In the genomic region with DNA sequence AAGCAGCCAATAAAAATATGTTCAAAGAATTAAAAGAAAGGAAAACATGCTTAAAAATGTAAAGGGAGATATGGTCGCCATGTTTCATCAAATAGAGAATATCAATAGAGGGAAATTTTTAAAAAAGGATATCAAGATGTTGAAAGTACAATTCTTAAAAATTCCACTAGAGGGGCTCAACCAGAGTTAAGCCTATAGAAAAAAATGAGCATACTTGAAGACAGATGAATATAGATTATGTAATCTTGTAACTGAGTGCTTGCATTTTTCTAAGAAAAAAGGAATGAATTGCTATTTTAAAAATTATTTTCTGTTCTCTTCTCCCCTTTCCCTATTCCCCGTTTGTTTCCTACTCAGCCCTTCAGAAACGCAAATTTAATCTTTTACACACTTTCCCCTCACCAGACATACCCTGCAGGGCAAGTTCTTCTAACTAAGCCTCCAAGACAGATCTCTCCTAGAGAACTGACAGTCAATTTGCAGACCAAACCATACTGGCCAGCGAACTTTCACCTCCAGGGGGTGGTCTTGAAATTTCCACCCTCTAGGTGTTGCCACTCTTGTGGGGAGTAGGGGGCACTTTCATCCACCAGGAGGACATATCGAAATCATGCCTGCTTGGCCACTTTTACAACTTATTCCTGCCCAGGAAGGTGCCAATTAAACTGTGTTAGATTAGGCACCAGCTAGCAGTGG, we compare ENCODE assay signal across 13 cellular contexts.
DNase-seq lines count a peak whose midpoint lies in the region; ATAC-seq, FAIRE-seq and TF ChIP-seq lines count a peak whose summit lies in the region.
"Had no signal": no experiment of that assay in that cellular context is flagged by ENCODE, and none has a peak within 500 bp of the region (broad histone marks: within the 10 kb centered on the region; RNA-seq: fewer than 3 reads in every experiment).

No MANE protein-coding gene starts in this region.

- H3K36me3 Mint-ChIP-seq in activated CD4-positive, alpha-beta T cell treated with anti-CD3 and anti-CD28 coated beads, Interleukin-2, amount 10 ng/mL, durations not matched to agents 24 days and 14 days (ENCODE audit: low read depth), result peaks cover 71% of the 10 kb centered on the region
- H3K36me3 Mint-ChIP-seq in activated T-helper 1 cell treated with anti-CD3 and anti-CD28 coated beads, Interleukin-12 subunit alpha, Interleukin-12 subunit beta, Interleukin-2, Interleukin-4 antibody, amounts not matched to agents 30 ng/mL and 10 ng/mL and 1 ng/mL, durations not matched to agents 14 hours and 24 hours and 36 hours (ENCODE audit: low read depth), result peaks cover 57% of the 10 kb centered on the region
- H3K36me3 Mint-ChIP-seq in osteocyte (ENCODE audit: unreplicated experiment), result peaks cover 36% of the 10 kb centered on the region

- no peak overlapping the region for H3K27ac Mint-ChIP-seq in activated CD4-positive, alpha-beta T cell treated with anti-CD3 and anti-CD28 coated beads, Interleukin-2, amount 10 ng/mL, durations not matched to agents 24 days and 14 days
- H3K27ac Mint-ChIP-seq in activated T-helper 1 cell treated with anti-CD3 and anti-CD28 coated beads, Interleukin-12 subunit alpha, Interleukin-12 subunit beta, Interleukin-2, Interleukin-4 antibody, amounts not matched to agents 30 ng/mL and 10 ng/mL and 1 ng/mL, durations not matched to agents 14 hours and 24 hours and 36 hours, result peak overlapping the region; percentile 14
- no peak overlapping the region for H3K27ac Mint-ChIP-seq in osteocyte (ENCODE audit: unreplicated experiment)
- H3K27ac Mint-ChIP-seq: activated naive CD8-positive, alpha-beta T cell treated with anti-CD3 and anti-CD28 coated beads for 36 hours had no signal

- no peak for DNase-seq in activated CD4-positive, alpha-beta T cell treated with anti-CD3 and anti-CD28 coated beads, Interleukin-2, amount 10 ng/mL, durations not matched to agents 24 days and 14 days
- DNase-seq in activated CD4-positive, alpha-beta T cell treated with anti-CD3 and anti-CD28 coated beads for 48 hours, result no peak
- DNase-seq in KG1 (lab: John Stamatoyannopoulos, UW), result peak; percentile 6
- no peak for DNase-seq in activated T-helper 1 cell treated with anti-CD3 and anti-CD28 coated beads, Interleukin-12 subunit alpha, Interleukin-12 subunit beta, Interleukin-2, Interleukin-4 antibody, amounts not matched to agents 30 ng/mL and 10 ng/mL and 1 ng/mL, durations not matched to agents 14 hours and 24 hours and 36 hours (ENCODE audit: low spot score)
- no peak for DNase-seq in osteocyte (ENCODE audit: extremely low spot score, unreplicated experiment)
- DNase-seq in NCI-H82 (lab: John Stamatoyannopoulos, UW), result no peak
- no peak for DNase-seq in GM12891 (ENCODE audit: insufficient read length, low spot score)
- DNase-seq: activated naive CD8-positive, alpha-beta T cell treated with anti-CD3 and anti-CD28 coated beads for 36 hours; psoas muscle had no signal

- intact Hi-C loops in activated CD4-positive, alpha-beta T cell treated with anti-CD3 and anti-CD28 coated beads, Interleukin-2, amount 10 ng/mL, durations not matched to agents 24 days and 14 days (cut with micrococcal nuclease), result loop anchor here (2.0 kb wide), 2 partner anchors 67 to 75 kb away; partner anchors contain the start of genes ARL5B and NSUN6
- intact Hi-C loops in activated T-helper 1 cell treated with anti-CD3 and anti-CD28 coated beads, Interleukin-12 subunit alpha, Interleukin-12 subunit beta, Interleukin-2, Interleukin-4 antibody, amounts not matched to agents 30 ng/mL and 10 ng/mL and 1 ng/mL, durations not matched to agents 14 hours and 24 hours and 36 hours (cut with micrococcal nuclease), result loop anchor here (5.0 kb wide), 1 partner anchor 79 kb away; no protein-coding TSS in a partner anchor

- TF ChIP-seq CTCF in osteocyte (IDR thresholded peaks at IDR 0.05), result peak; percentile 32

- ATAC-seq in HG02870 (IDR thresholded peaks at IDR 0.05; ENCODE audit: unreplicated experiment), result no peak
- ATAC-seq: psoas muscle had no signal

- H3K4me1 Mint-ChIP-seq in activated CD4-positive, alpha-beta T cell treated with anti-CD3 and anti-CD28 coated beads, Interleukin-2, amount 10 ng/mL, durations not matched to agents 24 days and 14 days, result peaks cover 29% of the 10 kb centered on the region
- H3K4me1 Mint-ChIP-seq in activated T-helper 1 cell treated with anti-CD3 and anti-CD28 coated beads, Interleukin-12 subunit alpha, Interleukin-12 subunit beta, Interleukin-2, Interleukin-4 antibody, amounts not matched to agents 30 ng/mL and 10 ng/mL and 1 ng/mL, durations not matched to agents 14 hours and 24 hours and 36 hours (ENCODE audit: low read depth), result peaks cover 25% of the 10 kb centered on the region
- H3K4me1 Mint-ChIP-seq in osteocyte (ENCODE audit: unreplicated experiment), result no peaks in the 10 kb centered on the region

- TF ChIP-seq POLR2A in GM12891 (IDR thresholded peaks at IDR 0.05; ENCODE audit: low read depth, low read length), result no peak

- peak overlapping the region; percentile 18 for H3K4me3 Mint-ChIP-seq in activated CD4-positive, alpha-beta T cell treated with anti-CD3 and anti-CD28 coated beads, Interleukin-2, amount 10 ng/mL, durations not matched to agents 24 days and 14 days
- H3K4me3 Mint-ChIP-seq in activated T-helper 1 cell treated with anti-CD3 and anti-CD28 coated beads, Interleukin-12 subunit alpha, Interleukin-12 subunit beta, Interleukin-2, Interleukin-4 antibody, amounts not matched to agents 30 ng/mL and 10 ng/mL and 1 ng/mL, durations not matched to agents 14 hours and 24 hours and 36 hours, result peak overlapping the region; percentile 9
- H3K4me3 Mint-ChIP-seq in osteocyte (ENCODE audit: unreplicated experiment), result no peak overlapping the region
- H3K4me3 Mint-ChIP-seq: activated naive CD8-positive, alpha-beta T cell treated with anti-CD3 and anti-CD28 coated beads for 36 hours had no signal

- H3K27me3 Mint-ChIP-seq in activated CD4-positive, alpha-beta T cell treated with anti-CD3 and anti-CD28 coated beads, Interleukin-2, amount 10 ng/mL, durations not matched to agents 24 days and 14 days, result no peaks in the 10 kb centered on the region
- no peaks in the 10 kb centered on the region for H3K27me3 Mint-ChIP-seq in activated T-helper 1 cell treated with anti-CD3 and anti-CD28 coated beads, Interleukin-12 subunit alpha, Interleukin-12 subunit beta, Interleukin-2, Interleukin-4 antibody, amounts not matched to agents 30 ng/mL and 10 ng/mL and 1 ng/mL, durations not matched to agents 14 hours and 24 hours and 36 hours (ENCODE audit: insufficient read depth)
- H3K27me3 Mint-ChIP-seq in osteocyte (ENCODE audit: unreplicated experiment), result no peaks in the 10 kb centered on the region
- H3K27me3 Mint-ChIP-seq: activated naive CD8-positive, alpha-beta T cell treated with anti-CD3 and anti-CD28 coated beads for 36 hours had no signal

- H3K9me3 Mint-ChIP-seq in activated CD4-positive, alpha-beta T cell treated with anti-CD3 and anti-CD28 coated beads, Interleukin-2, amount 10 ng/mL, durations not matched to agents 24 days and 14 days, result peaks cover 10% of the 10 kb centered on the region
- H3K9me3 Mint-ChIP-seq in activated T-helper 1 cell treated with anti-CD3 and anti-CD28 coated beads, Interleukin-12 subunit alpha, Interleukin-12 subunit beta, Interleukin-2, Interleukin-4 antibody, amounts not matched to agents 30 ng/mL and 10 ng/mL and 1 ng/mL, durations not matched to agents 14 hours and 24 hours and 36 hours, result peaks cover under 1% of the 10 kb centered on the region
- H3K9me3 Mint-ChIP-seq in osteocyte (ENCODE audit: unreplicated experiment), result peaks cover 1% of the 10 kb centered on the region

- FAIRE-seq in GM12891 (lab: Jason Lieb, UNC), result no peak
- FAIRE-seq: GM18507, HTR-8/SVneo, keratinocyte had no signal

TF ChIP-seq in GM12891, 5 proteins besides CTCF, POLR2A, EP300 and RAD21:
- TF ChIP-seq SPI1 (IDR thresholded peaks at IDR 0.05; ENCODE audit: low read depth, low read length), result no peak
- TF ChIP-seq PAX5 (IDR thresholded peaks at IDR 0.05; ENCODE audit: insufficient read depth, low read length, severe bottlenecking), result no peak
- TF ChIP-seq POU2F2 (IDR thresholded peaks at IDR 0.05; ENCODE audit: low read depth, low read length), result no peak
- TF ChIP-seq TAF1 (IDR thresholded peaks at IDR 0.05; ENCODE audit: low read depth, low read length), result no peak
- TF ChIP-seq POLR2AphosphoS5 (IDR thresholded peaks at IDR 0.05; ENCODE audit: low read depth, low read length), result no peak
